ENCODE assay signal across 8 cellular contexts in genomic region chr7:127708788-127709187, GRCh38. TPM values are rescaled to one million over a fixed set of nuclear protein-coding genes. Genes with fewer than 3 reads are reported as not detected.
DNase-seq lines count a peak whose midpoint lies in the region; ATAC-seq and TF ChIP-seq lines count a peak whose summit lies in the region.

No MANE protein-coding gene starts in this region.

- no peaks in the 10 kb centered on the region for H3K9me3 Mint-ChIP-seq in activated B cell treated with CpG ODN at 0.5 μM for 24 hours

- H3K4me3 Mint-ChIP-seq in activated B cell treated with CpG ODN at 0.5 μM for 24 hours = no peak overlapping the region

- H3K4me3 ChIP-seq in cardiac fibroblast (replicated peaks in 1 of 2; ENCODE audit: low read depth in 2 of 2, low read length in 2 of 2) (no peak overlapping the region), kidney epithelial cell (ENCODE audit: low read depth, low read length) (no peak overlapping the region)

- H3K36me3 Mint-ChIP-seq in activated B cell treated with CpG ODN at 0.5 μM for 24 hours (ENCODE audit: low read depth) = peaks cover 84% of the 10 kb centered on the region

- DNase-seq in DMS 273 treated with DMSO at 0.1 percent for 48 hours (lab: John Stamatoyannopoulos, UW) (peak; percentile 51), HEK293T (ENCODE audit: extremely low spot score) (peak; percentile 52), NCI-H2171 treated with DMSO at 0.1 percent for 48 hours (lab: John Stamatoyannopoulos, UW) (peak; percentile 87), activated B cell treated with CpG ODN at 0.5 μM for 24 hours (no peak), cardiac fibroblast (ENCODE audit: low read depth in 2 of 2) (peak; percentile 91 to 93), kidney epithelial cell (ENCODE audit: low read depth) (peak; percentile 44)
- DNase-seq in stimulated activated CD4-positive, alpha-beta T cell treated with anti-CD3 and anti-CD28 coated beads, Interleukin-2, amount 100 ng/mL, for 48 hours = peak; percentile 63 to 65

- TF ChIP-seq CTCF in activated B cell treated with CpG ODN at 0.5 μM for 24 hours (IDR thresholded peaks at IDR 0.05) = no peak
- peak; percentile 59 for TF ChIP-seq CTCF in cardiac fibroblast (IDR thresholded peaks at IDR 0.05; ENCODE audit: low read depth, low read length)
- peak; percentile 59 for TF ChIP-seq CTCF in kidney epithelial cell (IDR thresholded peaks at IDR 0.05; ENCODE audit: insufficient read depth, low read length, poor library complexity, severe bottlenecking)

- POLR2A ChIA-PET in HEK293T (lab: Yijun Ruan, JAX) = no interaction called here
- POLR2A ChIA-PET in activated B cell treated with CpG ODN at 0.5 μM for 24 hours (lab: Charles Lee) = interaction anchor here (2.7 kb wide), 1 partner anchor 501 kb away, joined by 11 read pairs; no protein-coding TSS in a partner anchor

- H3K36me3 ChIP-seq in kidney epithelial cell (ENCODE audit: control insufficient read depth, insufficient read depth, low read length) = peaks cover 2% of the 10 kb centered on the region

- H3K27me3 Mint-ChIP-seq in activated B cell treated with CpG ODN at 0.5 μM for 24 hours = no peaks in the 10 kb centered on the region

- CTCF ChIA-PET in HEK293T (lab: Yijun Ruan, JAX) (interaction anchor here (0.6 to 3.3 kb wide), 5 partner anchors 10 to 500 kb away, joined by 3 to 29 read pairs (median 4); no protein-coding TSS in a partner anchor), activated B cell treated with CpG ODN at 0.5 μM for 24 hours (lab: Charles Lee) (interaction anchor here (0.6 to 11.9 kb wide), 19 partner anchors 10 to 678 kb away, joined by 3 to 293 read pairs (median 4); no protein-coding TSS in a partner anchor)

- no peaks in the 10 kb centered on the region for H3K4me1 Mint-ChIP-seq in activated B cell treated with CpG ODN at 0.5 μM for 24 hours

- no peaks in the 10 kb centered on the region for H3K27me3 ChIP-seq in kidney epithelial cell (ENCODE audit: control insufficient read depth, insufficient read depth, low read length)

- no peak overlapping the region for H3K27ac Mint-ChIP-seq in activated B cell treated with CpG ODN at 0.5 μM for 24 hours

- peak; percentile 85 for ATAC-seq in activated B cell treated with CpG ODN at 0.5 μM for 24 hours (ENCODE audit: low read depth)
- no peak for ATAC-seq in GM21526 (IDR thresholded peaks at IDR 0.05; ENCODE audit: low FRiP score, unreplicated experiment)

- intact Hi-C loops in activated B cell treated with CpG ODN at 0.5 μM for 24 hours (cut with micrococcal nuclease) = loop anchor here (1.0 to 2.0 kb wide), 4 partner anchors 324 to 614 kb away; no protein-coding TSS in a partner anchor

TF ChIP-seq in HEK293T, 16 proteins besides CTCF, POLR2A, EP300 and RAD21:
- TF ChIP-seq TARDBP (IDR thresholded peaks at IDR 0.05) (no peak), LEF1 (IDR thresholded peaks at IDR 0.05; ENCODE audit: borderline replicate concordance) (no peak), NFRKB (IDR thresholded peaks at IDR 0.05) (no peak), FOXA1 (IDR thresholded peaks at IDR 0.05) (no peak), ELF4 (IDR thresholded peaks at IDR 0.05) (no peak), ARNT (IDR thresholded peaks at IDR 0.05) (no peak), FOXM1 (IDR thresholded peaks at IDR 0.05; ENCODE audit: borderline replicate concordance) (no peak), FOXK2 (IDR thresholded peaks at IDR 0.05) (no peak)

RNA-seq across cellular contexts. Expression of gene SND1, which starts 56.8 kb away (rescaled TPM):
- total RNA-seq in activated B cell treated with CpG ODN at 0.5 μM for 24 hours (204 and 215 TPM in 2 replicates), kidney epithelial cell (234 and 257 TPM in 2 replicates)
